ENCODE assay signal across 11 cellular contexts in the genomic region with DNA sequence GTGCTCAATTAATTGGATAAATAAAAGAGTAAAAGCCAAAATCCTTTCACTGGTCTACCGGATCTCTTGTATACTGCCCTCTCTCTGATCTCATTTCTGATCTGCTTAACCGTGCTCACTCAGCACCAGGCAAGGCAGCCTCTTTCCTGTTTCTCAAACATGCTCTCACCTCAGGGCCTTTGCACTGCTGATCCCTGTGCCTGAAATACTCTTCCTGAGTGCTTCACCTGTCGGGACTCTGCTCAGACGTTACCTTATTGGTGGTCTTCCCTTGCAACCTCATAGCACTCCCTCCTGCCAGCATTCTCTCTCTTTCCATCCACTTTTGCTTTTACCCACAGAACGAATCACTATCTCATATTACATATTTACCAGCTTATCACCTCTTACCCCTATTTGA. TPM values are rescaled to one million over a fixed set of nuclear protein-coding genes. Genes with fewer than 3 reads are reported as not detected.
"Had no signal": no experiment of that assay in that cellular context is flagged by ENCODE, and none has a peak within 500 bp of the region (broad histone marks: within the 10 kb centered on the region; RNA-seq: fewer than 3 reads in every experiment).

No MANE protein-coding gene starts in this region.

- H3K27ac Mint-ChIP-seq: IgD-negative memory B cell had no signal

- DNase-seq: IMR-90, KBM-7, KG1 had no signal

- H3K4me1 Mint-ChIP-seq: IgD-negative memory B cell had no signal

- H3K4me3 Mint-ChIP-seq: IgD-negative memory B cell had no signal

- H3K27ac ChIP-seq: HL-60, KMS-11 had no signal

- H3K9ac ChIP-seq: KMS-11 had no signal

- H3K4me3 ChIP-seq: K562 had no signal

- H3K4me2 ChIP-seq: KMS-11 had no signal

- H3K9me3 Mint-ChIP-seq: IgD-negative memory B cell had no signal

- ATAC-seq: HepG2, K562 had no signal

- FAIRE-seq: HepG2, HTR-8/SVneo, K562 had no signal

RNA-seq across cellular contexts. Expression of a gene that starts 55.6 kb away (rescaled TPM):
- total RNA-seq: HepG2, HT-29, HT1080, IMR-90, K562 had no signal
- polyA plus RNA-seq: HepG2, IMR-90, K562 had no signal
